20 cellular contexts compared by ENCODE assay signal in the genomic region with DNA sequence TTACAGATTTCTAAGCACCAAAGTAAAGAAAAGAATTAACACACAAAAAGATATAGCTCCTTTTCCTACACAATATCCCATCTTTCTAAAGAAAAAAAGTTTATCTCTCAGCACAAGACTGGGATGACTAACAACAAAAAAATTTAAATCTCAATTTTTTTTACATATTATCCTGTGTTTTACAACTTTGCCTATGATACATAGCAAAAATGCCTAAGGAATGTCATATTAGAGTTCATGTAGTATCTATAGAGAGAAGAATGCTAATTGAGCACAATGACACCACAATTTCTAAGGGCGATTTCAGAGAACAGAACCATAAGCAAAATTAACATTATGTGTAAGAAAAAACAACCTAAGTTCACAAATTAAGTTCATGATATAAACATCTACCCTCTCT. TPM values are rescaled to one million over a fixed set of nuclear protein-coding genes. Genes with fewer than 3 reads are reported as not detected.
A peak's percentile ranks its signal among the peaks of the same experiment; 100 is the strongest.
DNase-seq lines count a peak whose midpoint lies in the region; ATAC-seq and TF ChIP-seq lines count a peak whose summit lies in the region.
"Had no signal": no experiment of that assay in that cellular context is flagged by ENCODE, and none has a peak within 500 bp of the region (broad histone marks: within the 10 kb centered on the region; RNA-seq: fewer than 3 reads in every experiment).

No MANE protein-coding gene starts in this region.

- peak overlapping the region; percentile 40 for H2AFZ ChIP-seq in ACC112 (ENCODE audit: low read length, unreplicated experiment)

- in situ Hi-C loops in astrocyte of the spinal cord (cut with HindIII; ENCODE audit: low sequenced_read_pairs), result no loop called here

- H3K27me3 ChIP-seq in ACC112 (ENCODE audit: insufficient read depth, low read length), result no peaks in the 10 kb centered on the region
- H3K27me3 ChIP-seq: gastroesophageal sphincter, Peyer's patch had no signal

- peaks cover 29% of the 10 kb centered on the region for H3K36me3 ChIP-seq in ACC112 (ENCODE audit: insufficient read depth, low read length)

- H3K27ac Mint-ChIP-seq in activated T-helper 1 cell treated with anti-CD3 and anti-CD28 coated beads, Interleukin-12 subunit alpha, Interleukin-12 subunit beta, Interleukin-2, Interleukin-4 antibody, amounts not matched to agents 30 ng/mL and 10 ng/mL and 1 ng/mL, durations not matched to agents 14 hours and 24 hours and 36 hours, result no peak overlapping the region
- H3K27ac Mint-ChIP-seq: activated CD4-positive, alpha-beta T cell treated with anti-CD3 and anti-CD28 coated beads, Interleukin-2, amount 10 ng/mL, durations not matched to agents 24 days and 14 days; B cell; dendritic cell treated with granulocyte-macrophage colony-stimulating factor and Interleukin-4, amounts not matched to agents 40 ng/mL and 50 ng/mL, for 4 days; immature natural killer cell had no signal

- no peak for TF ChIP-seq CTCF in astrocyte of the spinal cord (IDR thresholded peaks at IDR 0.05; ENCODE audit: low read depth, low read length)

- peak overlapping the region; percentile 84 for H3K27ac ChIP-seq in ACC112 (ENCODE audit: low read depth, low read length)
- H3K27ac ChIP-seq: gastroesophageal sphincter, Peyer's patch had no signal

- no peak overlapping the region for H3K4me3 Mint-ChIP-seq in activated T-helper 1 cell treated with anti-CD3 and anti-CD28 coated beads, Interleukin-12 subunit alpha, Interleukin-12 subunit beta, Interleukin-2, Interleukin-4 antibody, amounts not matched to agents 30 ng/mL and 10 ng/mL and 1 ng/mL, durations not matched to agents 14 hours and 24 hours and 36 hours
- H3K4me3 Mint-ChIP-seq: activated CD4-positive, alpha-beta T cell treated with anti-CD3 and anti-CD28 coated beads, Interleukin-2, amount 10 ng/mL, durations not matched to agents 24 days and 14 days; B cell; dendritic cell treated with granulocyte-macrophage colony-stimulating factor and Interleukin-4, amounts not matched to agents 40 ng/mL and 50 ng/mL, for 4 days; immature natural killer cell had no signal

- no peaks in the 10 kb centered on the region for H3K79me2 ChIP-seq in ACC112 (ENCODE audit: control insufficient read depth, insufficient read depth, low read length, unreplicated experiment)

- intact Hi-C loops in activated T-helper 1 cell treated with anti-CD3 and anti-CD28 coated beads, Interleukin-12 subunit alpha, Interleukin-12 subunit beta, Interleukin-2, Interleukin-4 antibody, amounts not matched to agents 30 ng/mL and 10 ng/mL and 1 ng/mL, durations not matched to agents 14 hours and 24 hours and 36 hours (cut with micrococcal nuclease), result no loop called here

- peaks cover 7% of the 10 kb centered on the region for H3K4me1 Mint-ChIP-seq in activated T-helper 1 cell treated with anti-CD3 and anti-CD28 coated beads, Interleukin-12 subunit alpha, Interleukin-12 subunit beta, Interleukin-2, Interleukin-4 antibody, amounts not matched to agents 30 ng/mL and 10 ng/mL and 1 ng/mL, durations not matched to agents 14 hours and 24 hours and 36 hours (ENCODE audit: low read depth)
- H3K4me1 Mint-ChIP-seq: B cell had no signal

- H3K9me3 Mint-ChIP-seq in activated T-helper 1 cell treated with anti-CD3 and anti-CD28 coated beads, Interleukin-12 subunit alpha, Interleukin-12 subunit beta, Interleukin-2, Interleukin-4 antibody, amounts not matched to agents 30 ng/mL and 10 ng/mL and 1 ng/mL, durations not matched to agents 14 hours and 24 hours and 36 hours, result no peaks in the 10 kb centered on the region
- H3K9me3 Mint-ChIP-seq: activated CD4-positive, alpha-beta T cell treated with anti-CD3 and anti-CD28 coated beads, Interleukin-2, amount 10 ng/mL, durations not matched to agents 24 days and 14 days; immature natural killer cell had no signal

- H3K36me3 Mint-ChIP-seq in activated T-helper 1 cell treated with anti-CD3 and anti-CD28 coated beads, Interleukin-12 subunit alpha, Interleukin-12 subunit beta, Interleukin-2, Interleukin-4 antibody, amounts not matched to agents 30 ng/mL and 10 ng/mL and 1 ng/mL, durations not matched to agents 14 hours and 24 hours and 36 hours (ENCODE audit: low read depth), result peaks cover 27% of the 10 kb centered on the region

- DNase-seq in HT1080 (ENCODE audit: low read depth) (peak; percentile 77), astrocyte of the spinal cord (ENCODE audit: low read depth, low spot score) (peak; percentile 66), hepatic stellate cell (ENCODE audit: low spot score) (peak; percentile 22)
- no peak for DNase-seq in activated T-helper 1 cell treated with anti-CD3 and anti-CD28 coated beads, Interleukin-12 subunit alpha, Interleukin-12 subunit beta, Interleukin-2, Interleukin-4 antibody, amounts not matched to agents 30 ng/mL and 10 ng/mL and 1 ng/mL, durations not matched to agents 14 hours and 24 hours and 36 hours (ENCODE audit: low spot score)
- DNase-seq in stimulated activated CD4-positive, alpha-beta T cell treated with anti-CD3 and anti-CD28 coated beads, Interleukin-1b, Interleukin-23, amount 100 ng/mL, for 48 hours, result no peak
- DNase-seq: activated CD4-positive, alpha-beta T cell treated with anti-CD3 and anti-CD28 coated beads, Interleukin-2, amount 10 ng/mL, durations not matched to agents 24 days and 14 days; anterior cingulate cortex; DMS79; immature natural killer cell; mesendoderm; NCI-H1930; NCI-H69; Peyer's patch; stimulated activated naive CD4-positive, alpha-beta T cell treated with Interleukin-2 at 50 U/mL for 16 hours had no signal

- H3K4me3 ChIP-seq in ACC112 (ENCODE audit: low read depth, low read length), result peak overlapping the region; percentile 25; the same call in 1 of the 2 replicates
- H3K4me3 ChIP-seq in astrocyte of the spinal cord (ENCODE audit: low read depth, low read length), result no peak overlapping the region
- H3K4me3 ChIP-seq: gastroesophageal sphincter, Peyer's patch had no signal

- peaks cover 44% of the 10 kb centered on the region for H3K4me1 ChIP-seq in ACC112 (ENCODE audit: control insufficient read depth, insufficient read depth, low read length, unreplicated experiment)
- H3K4me1 ChIP-seq: Peyer's patch had no signal

- no peak for ATAC-seq in GM19395 (IDR thresholded peaks at IDR 0.05; ENCODE audit: unreplicated experiment)
- ATAC-seq in HG03469 (IDR thresholded peaks at IDR 0.05; ENCODE audit: unreplicated experiment), result no peak
- ATAC-seq: gastroesophageal sphincter had no signal

- H3K27me3 Mint-ChIP-seq in activated T-helper 1 cell treated with anti-CD3 and anti-CD28 coated beads, Interleukin-12 subunit alpha, Interleukin-12 subunit beta, Interleukin-2, Interleukin-4 antibody, amounts not matched to agents 30 ng/mL and 10 ng/mL and 1 ng/mL, durations not matched to agents 14 hours and 24 hours and 36 hours (ENCODE audit: insufficient read depth), result no peaks in the 10 kb centered on the region
- H3K27me3 Mint-ChIP-seq: activated CD4-positive, alpha-beta T cell treated with anti-CD3 and anti-CD28 coated beads, Interleukin-2, amount 10 ng/mL, durations not matched to agents 24 days and 14 days; B cell; dendritic cell treated with granulocyte-macrophage colony-stimulating factor and Interleukin-4, amounts not matched to agents 40 ng/mL and 50 ng/mL, for 4 days had no signal

RNA-seq across cellular contexts. Expression of a gene that starts 16.3 kb away (rescaled TPM):
- total RNA-seq in HT1080 (2014; rRNA removed; shearing (Covaris generic)), result 17.3 and 36.5 TPM in 2 replicates
- 21.0 and 23.3 TPM in 2 replicates for polyA plus RNA-seq in HT1080 (2015; cell fraction: cytosol; rRNA removed)
- 34.4 and 39.0 TPM in 2 replicates for polyA plus RNA-seq in HT1080 (2015; cell fraction: nucleus; rRNA removed)
- total RNA-seq in activated T-helper 1 cell treated with anti-CD3 and anti-CD28 coated beads, Interleukin-12 subunit alpha, Interleukin-12 subunit beta, Interleukin-2, Interleukin-4 antibody, amounts not matched to agents 30 ng/mL and 10 ng/mL and 1 ng/mL, durations not matched to agents 14 hours and 24 hours and 36 hours, result 30.0 and 35.5 TPM in 2 replicates

Comparison
In these comparisons a context has a peak if more than half of its experiments do, and no peak if none do; other contexts are left out.
1. DNase-seq: peak in HT1080 (single experiment), astrocyte of the spinal cord (single experiment) and hepatic stellate cell (single experiment); none in activated T-helper 1 cell treated with anti-CD3 and anti-CD28 coated beads, Interleukin-12 subunit alpha, Interleukin-12 subunit beta, Interleukin-2, Interleukin-4 antibody, amounts not matched to agents 30 ng/mL and 10 ng/mL and 1 ng/mL, durations not matched to agents 14 hours and 24 hours and 36 hours (single experiment) and stimulated activated CD4-positive, alpha-beta T cell treated with anti-CD3 and anti-CD28 coated beads, Interleukin-1b, Interleukin-23, amount 100 ng/mL, for 48 hours (single experiment).